Comparison of ENCODE assay signal across 1 cellular context in genomic region chr1:23867953-23868847, GRCh38.
TF ChIP-seq lines count a peak whose summit lies in the region.

TSS of gene FUCA1 (minus strand) at chr1:23868290. CDS start at chr1:23868286, 4 bp downstream.

TF ChIP-seq in K562, 482 proteins besides CTCF, POLR2A, EP300 and RAD21 (continued from another document and continues in another):
- peak; percentile 70 for TF ChIP-seq MGA (IDR thresholded peaks at IDR 0.05)
- no peak for TF ChIP-seq GTF2A2 (tag; IDR thresholded peaks at IDR 0.05)
- TF ChIP-seq SREBF1 (IDR thresholded peaks at IDR 0.05; ENCODE audit: borderline replicate concordance, low read depth, low read length) = no peak
- TF ChIP-seq USF1 (CRISPR knock-in tag; IDR thresholded peaks at IDR 0.05) = no peak
- TF ChIP-seq ATF1 (CRISPR knock-in tag; IDR thresholded peaks at IDR 0.05) = no peak
- TF ChIP-seq ATF1 (tag; IDR thresholded peaks at IDR 0.05) = peak; percentile 75
- TF ChIP-seq FIP1L1 (IDR thresholded peaks at IDR 0.05; ENCODE audit: low read depth, low read length, poor library complexity, severe bottlenecking) = peak; percentile 88
- no peak for TF ChIP-seq ZNF134 (CRISPR knock-in tag; conservative IDR thresholded peaks at IDR 0.05)
- TF ChIP-seq E2F1 (CRISPR knock-in tag; IDR thresholded peaks at IDR 0.05) = peak; percentile 76; the same call in 1 of the 2 replicates
- no peak for TF ChIP-seq NKRF (IDR thresholded peaks at IDR 0.05; ENCODE audit: borderline replicate concordance)
- no peak for TF ChIP-seq ZNF175 (CRISPR knock-in tag; IDR thresholded peaks at IDR 0.05; ENCODE audit: low read depth)
- no peak for TF ChIP-seq DNMT1 (IDR thresholded peaks at IDR 0.05)
- peak; percentile 72 for TF ChIP-seq U2AF1 (optimal IDR thresholded peaks at IDR 0.05; ENCODE audit: low read depth, low read length)
- TF ChIP-seq ILK (tag; IDR thresholded peaks at IDR 0.05; ENCODE audit: borderline replicate concordance, low read depth) = no peak
- peak; percentile 34; the same call in 1 of the 2 replicates for TF ChIP-seq ZNF12 (CRISPR knock-in tag; IDR thresholded peaks at IDR 0.05)
- TF ChIP-seq E2F4 (CRISPR knock-in tag; IDR thresholded peaks at IDR 0.05; ENCODE audit: low read depth) = 0 out of 2 replicates have a peak, but pooled peaks have one; percentile 49
- TF ChIP-seq PREB (CRISPR knock-in tag; IDR thresholded peaks at IDR 0.05) = no peak
- TF ChIP-seq, protein P1, sequence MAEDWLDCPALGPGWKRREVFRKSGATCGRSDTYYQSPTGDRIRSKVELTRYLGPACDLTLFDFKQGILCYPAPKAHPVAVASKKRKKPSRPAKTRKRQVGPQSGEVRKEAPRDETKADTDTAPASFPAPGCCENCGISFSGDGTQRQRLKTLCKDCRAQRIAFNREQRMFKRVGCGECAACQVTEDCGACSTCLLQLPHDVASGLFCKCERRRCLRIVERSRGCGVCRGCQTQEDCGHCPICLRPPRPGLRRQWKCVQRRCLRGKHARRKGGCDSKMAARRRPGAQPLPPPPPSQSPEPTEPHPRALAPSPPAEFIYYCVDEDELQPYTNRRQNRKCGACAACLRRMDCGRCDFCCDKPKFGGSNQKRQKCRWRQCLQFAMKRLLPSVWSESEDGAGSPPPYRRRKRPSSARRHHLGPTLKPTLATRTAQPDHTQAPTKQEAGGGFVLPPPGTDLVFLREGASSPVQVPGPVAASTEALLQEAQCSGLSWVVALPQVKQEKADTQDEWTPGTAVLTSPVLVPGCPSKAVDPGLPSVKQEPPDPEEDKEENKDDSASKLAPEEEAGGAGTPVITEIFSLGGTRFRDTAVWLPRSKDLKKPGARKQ (CRISPR knock-in tag; IDR thresholded peaks at IDR 0.05) = peak; percentile 98
- TF ChIP-seq TGIF2 (CRISPR knock-in tag; IDR thresholded peaks at IDR 0.05) = no peak
- TF ChIP-seq MEF2A (IDR thresholded peaks at IDR 0.05; ENCODE audit: control insufficient read depth, low read depth, low read length) = no peak
- peak; percentile 23; the same call in 1 of the 2 replicates for TF ChIP-seq ZBTB7A (IDR thresholded peaks at IDR 0.05; ENCODE audit: borderline replicate concordance, control insufficient read depth, low read depth, low read length)
- no peak for TF ChIP-seq STAG1 (CRISPR knock-in tag; IDR thresholded peaks at IDR 0.05; ENCODE audit: borderline replicate concordance)
- TF ChIP-seq ZNF217 (CRISPR knock-in tag; IDR thresholded peaks at IDR 0.05) = no peak
- no peak for TF ChIP-seq GTF2F1 (IDR thresholded peaks at IDR 0.05; ENCODE audit: low read depth, low read length)
- TF ChIP-seq ZNF263 (CRISPR knock-in tag; IDR thresholded peaks at IDR 0.05; ENCODE audit: borderline replicate concordance) = peak; percentile 37
- TF ChIP-seq, protein P2, sequence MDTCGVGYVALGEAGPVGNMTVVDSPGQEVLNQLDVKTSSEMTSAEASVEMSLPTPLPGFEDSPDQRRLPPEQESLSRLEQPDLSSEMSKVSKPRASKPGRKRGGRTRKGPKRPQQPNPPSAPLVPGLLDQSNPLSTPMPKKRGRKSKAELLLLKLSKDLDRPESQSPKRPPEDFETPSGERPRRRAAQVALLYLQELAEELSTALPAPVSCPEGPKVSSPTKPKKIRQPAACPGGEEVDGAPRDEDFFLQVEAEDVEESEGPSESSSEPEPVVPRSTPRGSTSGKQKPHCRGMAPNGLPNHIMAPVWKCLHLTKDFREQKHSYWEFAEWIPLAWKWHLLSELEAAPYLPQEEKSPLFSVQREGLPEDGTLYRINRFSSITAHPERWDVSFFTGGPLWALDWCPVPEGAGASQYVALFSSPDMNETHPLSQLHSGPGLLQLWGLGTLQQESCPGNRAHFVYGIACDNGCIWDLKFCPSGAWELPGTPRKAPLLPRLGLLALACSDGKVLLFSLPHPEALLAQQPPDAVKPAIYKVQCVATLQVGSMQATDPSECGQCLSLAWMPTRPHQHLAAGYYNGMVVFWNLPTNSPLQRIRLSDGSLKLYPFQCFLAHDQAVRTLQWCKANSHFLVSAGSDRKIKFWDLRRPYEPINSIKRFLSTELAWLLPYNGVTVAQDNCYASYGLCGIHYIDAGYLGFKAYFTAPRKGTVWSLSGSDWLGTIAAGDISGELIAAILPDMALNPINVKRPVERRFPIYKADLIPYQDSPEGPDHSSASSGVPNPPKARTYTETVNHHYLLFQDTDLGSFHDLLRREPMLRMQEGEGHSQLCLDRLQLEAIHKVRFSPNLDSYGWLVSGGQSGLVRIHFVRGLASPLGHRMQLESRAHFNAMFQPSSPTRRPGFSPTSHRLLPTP (IDR thresholded peaks at IDR 0.05; ENCODE audit: borderline replicate concordance, extremely low read depth, insufficient read length) = no peak
- no peak; the same call in 1 of the 2 replicates for TF ChIP-seq CREB3L1 (IDR thresholded peaks at IDR 0.05; ENCODE audit: borderline replicate concordance, low read depth)
- peak; percentile 10 for TF ChIP-seq MXD1 (CRISPR knock-in tag; IDR thresholded peaks at IDR 0.05; ENCODE audit: borderline replicate concordance, poor library complexity, severe bottlenecking)
- no peak for TF ChIP-seq RBM15 (IDR thresholded peaks at IDR 0.05; ENCODE audit: insufficient read depth, low read length)
